30 cellular contexts compared by ENCODE assay signal in genomic region chr10:130105724-130106123, GRCh38. TPM values are rescaled to one million over a fixed set of nuclear protein-coding genes. Genes with fewer than 3 reads are reported as not detected.
A peak's percentile ranks its signal among the peaks of the same experiment; 100 is the strongest.
DNase-seq lines count a peak whose midpoint lies in the region; ATAC-seq and TF ChIP-seq lines count a peak whose summit lies in the region.
"Had no signal": no experiment of that assay in that cellular context is flagged by ENCODE, and none has a peak within 500 bp of the region (broad histone marks: within the 10 kb centered on the region; RNA-seq: fewer than 3 reads in every experiment).

No MANE protein-coding gene starts in this region.

- no peak overlapping the region for H2BK120ac ChIP-seq in mesenchymal stem cell (ENCODE audit: low read depth, low read length)

- H3K9me3 ChIP-seq in mesenchymal stem cell (ENCODE audit: control insufficient read depth, low read length) (no peaks in the 10 kb centered on the region), lower lobe of right lung (no peaks in the 10 kb centered on the region)
- no peaks in the 10 kb centered on the region for H3K9me3 ChIP-seq in CD4-positive, alpha-beta memory T cell (ENCODE audit: control insufficient read depth in 1 of 2, low read length in 2 of 2)
- H3K9me3 ChIP-seq: esophagus squamous epithelium, gastrocnemius medialis, right lobe of liver, stomach, tibial nerve had no signal

- H3K4ac ChIP-seq in mesenchymal stem cell (ENCODE audit: low read depth in 1 of 2, low read length in 2 of 2), result no peak overlapping the region

- no peak overlapping the region for H3K18ac ChIP-seq in mesenchymal stem cell (ENCODE audit: low read depth in 1 of 2, low read length in 2 of 2)

- peaks cover 15% of the 10 kb centered on the region for H3K79me1 ChIP-seq in mesenchymal stem cell (replicated peaks; ENCODE audit: low read length, poor library complexity, severe bottlenecking)

- H3K4me3 Mint-ChIP-seq in activated naive CD4-positive, alpha-beta T cell treated with anti-CD3 and anti-CD28 coated beads, Interleukin-2, amount 50 U/mL, for 24 hours, result no peak overlapping the region
- peak overlapping the region; percentile 26 for H3K4me3 Mint-ChIP-seq in endothelial cell (ENCODE audit: unreplicated experiment)
- peak overlapping the region in 1 of 8 donors; percentile 57 for H3K4me3 Mint-ChIP-seq in CD4-positive, alpha-beta memory T cell
- H3K4me3 Mint-ChIP-seq: activated CD4-positive, alpha-beta T cell treated with anti-CD3 and anti-CD28 coated beads, Interleukin-2, amount 10 ng/mL, durations not matched to agents 7 days and 5 days; B cell; effector memory CD8-positive, alpha-beta T cell; mesothelial cell of epicardium; naive thymus-derived CD8-positive, alpha-beta T cell had no signal

- H3K14ac ChIP-seq in mesenchymal stem cell (ENCODE audit: low read length in 2 of 2), result no peak overlapping the region

- H3K27me3 ChIP-seq in mesenchymal stem cell (ENCODE audit: control insufficient read depth in 1 of 2, insufficient read depth in 1 of 2, low read length in 2 of 2) (no peaks in the 10 kb centered on the region), lower lobe of right lung (ENCODE audit: low read depth) (no peaks in the 10 kb centered on the region)
- no peaks in the 10 kb centered on the region for H3K27me3 ChIP-seq in CD4-positive, alpha-beta memory T cell (ENCODE audit: insufficient read depth, low read length)
- H3K27me3 ChIP-seq: esophagus squamous epithelium, gastrocnemius medialis, right lobe of liver, stomach, tibial nerve had no signal

- peaks cover 39% of the 10 kb centered on the region for H3K4me1 Mint-ChIP-seq in activated naive CD4-positive, alpha-beta T cell treated with anti-CD3 and anti-CD28 coated beads, Interleukin-2, amount 50 U/mL, for 24 hours
- H3K4me1 Mint-ChIP-seq in endothelial cell (ENCODE audit: unreplicated experiment), result peaks cover 13% of the 10 kb centered on the region
- H3K4me1 Mint-ChIP-seq in CD4-positive, alpha-beta memory T cell, result peaks cover 25 to 53% (median 37%) of the 10 kb centered on the region in 4 donors

- no peak for ATAC-seq in lower lobe of right lung
- ATAC-seq: effector memory CD8-positive, alpha-beta T cell; gastrocnemius medialis; left colon; naive thymus-derived CD8-positive, alpha-beta T cell; right lobe of liver had no signal

- H2AK5ac ChIP-seq in mesenchymal stem cell (ENCODE audit: low read length, severe bottlenecking), result no peak overlapping the region

- H3K36me3 ChIP-seq in mesenchymal stem cell (ENCODE audit: control insufficient read depth in 1 of 2, insufficient read depth in 2 of 2, low read depth in 1 of 2, low read length in 2 of 2) (peaks cover 8% of the 10 kb centered on the region in 2 experiments), lower lobe of right lung (no peaks in the 10 kb centered on the region)
- no peaks in the 10 kb centered on the region for H3K36me3 ChIP-seq in CD4-positive, alpha-beta memory T cell (ENCODE audit: insufficient read depth, low read length)
- H3K36me3 ChIP-seq: gastrocnemius medialis, right lobe of liver had no signal

- no peak overlapping the region for H2BK15ac ChIP-seq in mesenchymal stem cell (ENCODE audit: low read depth, poor library complexity, severe bottlenecking)

- POLR2A ChIA-PET in CD4-positive, alpha-beta memory T cell (lab: Charles Lee; ENCODE audit: partially characterized antibody), result no interaction called here

- no peak for DNase-seq in activated naive CD4-positive, alpha-beta T cell treated with Interleukin-2 at 50 U/mL for 16 hours
- DNase-seq in endothelial cell (ENCODE audit: low spot score) (peak; percentile 69), mesenchymal stem cell (no peak), medulla oblongata (ENCODE audit: extremely low spot score) (no peak), lower lobe of right lung (no peak)
- no peak for DNase-seq in CD4-positive, alpha-beta memory T cell
- no peak for DNase-seq in effector CD8-positive, alpha-beta T cell (lab: John Stamatoyannopoulos, UW)
- DNase-seq: activated CD4-positive, alpha-beta T cell treated with anti-CD3 and anti-CD28 coated beads, Interleukin-2, amount 10 ng/mL, durations not matched to agents 7 days and 5 days; DMS53; effector memory CD8-positive, alpha-beta T cell; esophagus squamous epithelium; gastrocnemius medialis; GOT3; hypothalamus; left colon; naive thymus-derived CD8-positive, alpha-beta T cell; NCI-H510A treated with DMSO at 0.1 percent for 48 hours; PC-9; posterior cingulate gyrus; right lobe of liver; Right ventricle myocardium superior; stomach had no signal

- no peak overlapping the region for H2BK12ac ChIP-seq in mesenchymal stem cell (ENCODE audit: low read length in 2 of 2)

- intact Hi-C loops in CD4-positive, alpha-beta memory T cell (cut with micrococcal nuclease), result no loop called here
- intact Hi-C loops in lower lobe of right lung (cut with DNase I), result no loop called here

- CTCF ChIA-PET in CD4-positive, alpha-beta memory T cell (lab: Charles Lee; ENCODE audit: partially characterized antibody), result interaction anchor here (3.3 kb wide), 1 partner anchor 22 kb away, joined by 16 read pairs; no protein-coding TSS in a partner anchor

- no peak overlapping the region for H3K4me2 ChIP-seq in mesenchymal stem cell (ENCODE audit: low read length, poor library complexity, severe bottlenecking)
- H3K4me2 ChIP-seq: PC-9 had no signal

- H3K27ac ChIP-seq in mesenchymal stem cell (ENCODE audit: low read length, poor library complexity, severe bottlenecking) (no peak overlapping the region), lower lobe of right lung (no peak overlapping the region)
- H3K27ac ChIP-seq in CD4-positive, alpha-beta memory T cell (ENCODE audit: low read depth, low read length), result no peak overlapping the region
- H3K27ac ChIP-seq: esophagus squamous epithelium, gastrocnemius medialis, PC-9, right lobe of liver, stomach, tibial nerve, VCaP had no signal

- no peak overlapping the region for H3K4me3 ChIP-seq in mesenchymal stem cell (ENCODE audit: insufficient read depth in 1 of 2, low read depth in 1 of 2, low read length in 2 of 2)
- H3K4me3 ChIP-seq in CD4-positive, alpha-beta memory T cell (ENCODE audit: low read length in 2 of 2), result no peak overlapping the region
- no peak overlapping the region for H3K4me3 ChIP-seq in lower lobe of right lung
- H3K4me3 ChIP-seq: esophagus squamous epithelium, gastrocnemius medialis, PC-9, right lobe of liver, stomach, tibial nerve had no signal

- WGBS in mesenchymal stem cell, result 44% methylated on average over 22 of the region's 24 CpGs

- H3K9ac ChIP-seq in mesenchymal stem cell (ENCODE audit: low read length), result no peak overlapping the region

- H3K4me1 ChIP-seq in mesenchymal stem cell (ENCODE audit: control insufficient read depth, insufficient read depth, low read depth, low read length) (peaks cover 11% of the 10 kb centered on the region), lower lobe of right lung (peaks cover 13% of the 10 kb centered on the region)
- peaks cover 35% of the 10 kb centered on the region for H3K4me1 ChIP-seq in CD4-positive, alpha-beta memory T cell (ENCODE audit: insufficient read depth, low read length)

- H3K27me3 Mint-ChIP-seq in activated naive CD4-positive, alpha-beta T cell treated with anti-CD3 and anti-CD28 coated beads, Interleukin-2, amount 50 U/mL, for 24 hours, result no peaks in the 10 kb centered on the region
- H3K27me3 Mint-ChIP-seq in endothelial cell (ENCODE audit: unreplicated experiment), result peaks cover 10% of the 10 kb centered on the region
- H3K27me3 Mint-ChIP-seq in CD4-positive, alpha-beta memory T cell, result no peaks in the 10 kb centered on the region
- H3K27me3 Mint-ChIP-seq: activated CD4-positive, alpha-beta T cell treated with anti-CD3 and anti-CD28 coated beads, Interleukin-2, amount 10 ng/mL, durations not matched to agents 7 days and 5 days; B cell; effector memory CD8-positive, alpha-beta T cell; naive thymus-derived CD8-positive, alpha-beta T cell had no signal

- peaks cover 7% of the 10 kb centered on the region for H3K36me3 Mint-ChIP-seq in activated naive CD4-positive, alpha-beta T cell treated with anti-CD3 and anti-CD28 coated beads, Interleukin-2, amount 50 U/mL, for 24 hours
- peaks cover 10% of the 10 kb centered on the region for H3K36me3 Mint-ChIP-seq in endothelial cell (ENCODE audit: low read depth, unreplicated experiment)
- H3K36me3 Mint-ChIP-seq in CD4-positive, alpha-beta memory T cell, result peaks cover 0 to 19% of the 10 kb centered on the region in 2 donors
- H3K36me3 Mint-ChIP-seq: brain had no signal

- no peak overlapping the region for H2AFZ ChIP-seq in mesenchymal stem cell (ENCODE audit: low read depth, low read length)
- H2AFZ ChIP-seq: PC-9 had no signal

- H4K91ac ChIP-seq in mesenchymal stem cell (ENCODE audit: low read length), result no peak overlapping the region

- peak overlapping the region; percentile 38 for H4K8ac ChIP-seq in mesenchymal stem cell (ENCODE audit: low read length)

- no peaks in the 10 kb centered on the region for H3K9me3 Mint-ChIP-seq in activated naive CD4-positive, alpha-beta T cell treated with anti-CD3 and anti-CD28 coated beads, Interleukin-2, amount 50 U/mL, for 24 hours
- H3K9me3 Mint-ChIP-seq in endothelial cell (ENCODE audit: unreplicated experiment), result no peaks in the 10 kb centered on the region
- no peaks in the 10 kb centered on the region for H3K9me3 Mint-ChIP-seq in CD4-positive, alpha-beta memory T cell
- H3K9me3 Mint-ChIP-seq: activated CD4-positive, alpha-beta T cell treated with anti-CD3 and anti-CD28 coated beads, Interleukin-2, amount 10 ng/mL, durations not matched to agents 7 days and 5 days; activated T-helper 2 cell treated with anti-CD3 and anti-CD28 coated beads, Interferon-gamma antibody, Interleukin-2, Interleukin-4, amounts not matched to agents 10 μg/mL and 5 μg/mL and 100 μg/mL, durations not matched to agents 14 hours and 24 hours and 36 hours; brain; effector memory CD8-positive, alpha-beta T cell; mesothelial cell of epicardium; naive thymus-derived CD8-positive, alpha-beta T cell had no signal

- no peak overlapping the region for H3K23ac ChIP-seq in mesenchymal stem cell (ENCODE audit: low read length in 2 of 2)

- no peak for TF ChIP-seq CTCF in endothelial cell (IDR thresholded peaks at IDR 0.05; ENCODE audit: unreplicated experiment)
- TF ChIP-seq CTCF in lower lobe of right lung (IDR thresholded peaks at IDR 0.05), result no peak

- no peak overlapping the region for H2BK5ac ChIP-seq in mesenchymal stem cell (ENCODE audit: low read depth, low read length, poor library complexity, severe bottlenecking)

- peak overlapping the region; percentile 55 for H3K27ac Mint-ChIP-seq in activated naive CD4-positive, alpha-beta T cell treated with anti-CD3 and anti-CD28 coated beads, Interleukin-2, amount 50 U/mL, for 24 hours
- H3K27ac Mint-ChIP-seq in endothelial cell (ENCODE audit: unreplicated experiment), result peak overlapping the region; percentile 86
- H3K27ac Mint-ChIP-seq in CD4-positive, alpha-beta memory T cell, result peak overlapping the region in 2 of 7 donors; percentile 64 to 73
- H3K27ac Mint-ChIP-seq: B cell, brain, mesothelial cell of epicardium had no signal

RNA-seq across cellular contexts. Expression of gene C10orf143, which starts 4.9 kb away (rescaled TPM):
- total RNA-seq in endothelial cell (ENCODE audit: unreplicated experiment) (3.4 TPM), lower lobe of right lung (3.7 TPM)
- 1.1 TPM for polyA plus RNA-seq in mesenchymal stem cell (2013, experiment 1 of 2)
- 1.2 TPM for polyA plus RNA-seq in mesenchymal stem cell (2013, experiment 2 of 2)
- total RNA-seq in CD4-positive, alpha-beta memory T cell, result 1 to 10 TPM; 9.2 TPM
- 10 to 100 TPM; 18.7 to 33.9 TPM for polyA plus RNA-seq in CD4-positive, alpha-beta memory T cell
- total RNA-seq: HT1080 had no signal

RNA-seq across cellular contexts. Expression of gene GLRX3, which starts 30.5 kb away (rescaled TPM):
- total RNA-seq in endothelial cell (ENCODE audit: unreplicated experiment) (111 TPM), lower lobe of right lung (45.9 TPM)
- 136 TPM for polyA plus RNA-seq in mesenchymal stem cell (2013, experiment 1 of 2)
- 138 TPM for polyA plus RNA-seq in mesenchymal stem cell (2013, experiment 2 of 2)
- 10 to 100 TPM; 39.3 to 41.8 TPM for total RNA-seq in CD4-positive, alpha-beta memory T cell
- polyA plus RNA-seq in CD4-positive, alpha-beta memory T cell, result 100 to 1,000 TPM in 1 of 2 donors, 10 to 100 TPM in 1; 77.9 to 116 TPM
